In genomic region chr7:2471022-2471329, GRCh38 we compare ENCODE assay signal across 15 cellular contexts. TPM values are rescaled to one million over a fixed set of nuclear protein-coding genes. Genes with fewer than 3 reads are reported as not detected.
DNase-seq lines count a peak whose midpoint lies in the region; ATAC-seq and TF ChIP-seq lines count a peak whose summit lies in the region.
"Had no signal": no experiment of that assay in that cellular context is flagged by ENCODE, and none has a peak within 500 bp of the region (broad histone marks: within the 10 kb centered on the region; RNA-seq: fewer than 3 reads in every experiment).

No MANE protein-coding gene starts in this region.

- DNase-seq in GM23248 (peak; percentile 64), brain microvascular endothelial cell (peak; percentile 49), mesenchymal stem cell (no peak), hypothalamus (lab: John Stamatoyannopoulos, UW) (no peak), anterior cingulate cortex (lab: John Stamatoyannopoulos, UW) (no peak)
- DNase-seq in stimulated activated effector memory CD8-positive, alpha-beta T cell treated with anti-CD3 and anti-CD28 coated beads, Interleukin-12 subunit alpha, Interleukin-12 subunit beta, amount 100 ng/mL, for 72 hours (ENCODE audit: low spot score in 2 of 2) = no peak
- DNase-seq: activated CD4-positive, alpha-beta T cell treated with anti-CD3 and anti-CD28 coated beads, Interleukin-2, amount 50 U/mL, for 1 hour; erythroblast; NCI-H1930; spleen had no signal

- H3F3A ChIP-seq in GM23248 (ENCODE audit: insufficient read depth) = no peaks in the 10 kb centered on the region
- no peaks in the 10 kb centered on the region for H3F3A ChIP-seq in Loucy (ENCODE audit: low read depth)

- H2AFZ ChIP-seq in GM23248 = no peak overlapping the region
- H2AFZ ChIP-seq in Loucy (ENCODE audit: low read length) = no peak overlapping the region
- H2AFZ ChIP-seq in mesenchymal stem cell (ENCODE audit: low read depth, low read length) = no peak overlapping the region

- H3K27me3 ChIP-seq in GM23248 (replicated peaks; ENCODE audit: insufficient read depth) (no peaks in the 10 kb centered on the region), Loucy (ENCODE audit: insufficient read depth, low read length, poor library complexity, severe bottlenecking) (no peaks in the 10 kb centered on the region), brain microvascular endothelial cell (replicated peaks) (no peaks in the 10 kb centered on the region), mesenchymal stem cell (ENCODE audit: control insufficient read depth in 1 of 2, insufficient read depth in 1 of 2, low read length in 2 of 2) (peaks cover 0 to 17% of the 10 kb centered on the region in 2 experiments)

- peak overlapping the region; percentile 54 for H4K8ac ChIP-seq in mesenchymal stem cell (ENCODE audit: low read length)

- H3K9me3 Mint-ChIP-seq in stimulated activated effector memory CD8-positive, alpha-beta T cell treated with anti-CD3 and anti-CD28 coated beads, Interleukin-12 subunit alpha, Interleukin-12 subunit beta, amount 100 ng/mL, for 72 hours = no peaks in the 10 kb centered on the region

- H3K79me1 ChIP-seq in mesenchymal stem cell (replicated peaks; ENCODE audit: low read length, poor library complexity, severe bottlenecking) = no peaks in the 10 kb centered on the region

- peak overlapping the region; percentile 54 for H2BK5ac ChIP-seq in mesenchymal stem cell (ENCODE audit: low read depth, low read length, poor library complexity, severe bottlenecking)

- H3K4me1 ChIP-seq in GM23248 (ENCODE audit: insufficient read depth) (no peaks in the 10 kb centered on the region), Loucy (ENCODE audit: insufficient read depth, low read length, poor library complexity, severe bottlenecking) (peaks cover 6% of the 10 kb centered on the region), mesenchymal stem cell (ENCODE audit: control insufficient read depth, insufficient read depth, low read depth, low read length) (peaks cover 16% of the 10 kb centered on the region)

- H4K91ac ChIP-seq in mesenchymal stem cell (ENCODE audit: low read length) = peak overlapping the region; percentile 19

- H3K79me2 ChIP-seq in GM23248 (ENCODE audit: insufficient read depth) = no peaks in the 10 kb centered on the region
- H3K79me2 ChIP-seq in Loucy (ENCODE audit: insufficient read depth, low read length) = no peaks in the 10 kb centered on the region

- peaks cover 8% of the 10 kb centered on the region for H3K4me1 Mint-ChIP-seq in stimulated activated effector memory CD8-positive, alpha-beta T cell treated with anti-CD3 and anti-CD28 coated beads, Interleukin-12 subunit alpha, Interleukin-12 subunit beta, amount 100 ng/mL, for 72 hours

- no peak overlapping the region for H3K27ac Mint-ChIP-seq in stimulated activated effector memory CD8-positive, alpha-beta T cell treated with anti-CD3 and anti-CD28 coated beads, Interleukin-12 subunit alpha, Interleukin-12 subunit beta, amount 100 ng/mL, for 72 hours

- no peak overlapping the region for H3K14ac ChIP-seq in mesenchymal stem cell (ENCODE audit: low read length in 2 of 2)

- ATAC-seq in stimulated activated effector memory CD8-positive, alpha-beta T cell treated with anti-CD3 and anti-CD28 coated beads, Interleukin-12 subunit alpha, Interleukin-12 subunit beta, amount 100 ng/mL, for 72 hours = no peak

- H3K36me3 ChIP-seq in GM23248 (ENCODE audit: low read depth) = no peaks in the 10 kb centered on the region
- H3K36me3 ChIP-seq in Loucy (ENCODE audit: insufficient read depth, low read length) = no peaks in the 10 kb centered on the region
- no peaks in the 10 kb centered on the region for H3K36me3 ChIP-seq in brain microvascular endothelial cell (replicated peaks)
- H3K36me3 ChIP-seq in mesenchymal stem cell (ENCODE audit: control insufficient read depth in 1 of 2, insufficient read depth in 2 of 2, low read depth in 1 of 2, low read length in 2 of 2) = no peaks in the 10 kb centered on the region
- H3K36me3 ChIP-seq: neutrophil, spleen had no signal

- H4K20me1 ChIP-seq in GM23248 (ENCODE audit: insufficient read depth) = no peaks in the 10 kb centered on the region
- no peaks in the 10 kb centered on the region for H4K20me1 ChIP-seq in Loucy (ENCODE audit: insufficient read depth, low read length, poor library complexity, severe bottlenecking)

- H2BK12ac ChIP-seq in mesenchymal stem cell (ENCODE audit: low read length in 2 of 2) = no peak overlapping the region

- H3K4ac ChIP-seq in mesenchymal stem cell (ENCODE audit: low read depth in 1 of 2, low read length in 2 of 2) = no peak overlapping the region

- peaks cover 6% of the 10 kb centered on the region for H3K36me3 Mint-ChIP-seq in stimulated activated effector memory CD8-positive, alpha-beta T cell treated with anti-CD3 and anti-CD28 coated beads, Interleukin-12 subunit alpha, Interleukin-12 subunit beta, amount 100 ng/mL, for 72 hours
- H3K36me3 Mint-ChIP-seq: brain had no signal

- no peak overlapping the region for H3K4me3 ChIP-seq in GM23248
- no peak overlapping the region for H3K4me3 ChIP-seq in Loucy (ENCODE audit: low read length, poor library complexity, severe bottlenecking)
- H3K4me3 ChIP-seq in brain microvascular endothelial cell (ENCODE audit: low read depth, low read length) = no peak overlapping the region
- H3K4me3 ChIP-seq in mesenchymal stem cell (ENCODE audit: insufficient read depth in 1 of 2, low read depth in 1 of 2, low read length in 2 of 2) = no peak overlapping the region
- H3K4me3 ChIP-seq: spleen had no signal

- H3K4me2 ChIP-seq in GM23248 (ENCODE audit: unreplicated experiment) (no peak overlapping the region), Loucy (ENCODE audit: low read depth, low read length, poor library complexity, severe bottlenecking) (no peak overlapping the region), mesenchymal stem cell (ENCODE audit: low read length, poor library complexity, severe bottlenecking) (no peak overlapping the region)

- H3K9me2 ChIP-seq in GM23248 (ENCODE audit: insufficient read depth) = no peaks in the 10 kb centered on the region
- H3K9me2 ChIP-seq in Loucy (replicated peaks; ENCODE audit: low read depth, low read length) = no peaks in the 10 kb centered on the region

- H3K18ac ChIP-seq in mesenchymal stem cell (ENCODE audit: low read depth in 1 of 2, low read length in 2 of 2) = peak overlapping the region; percentile 16 to 18

- H3K9me3 ChIP-seq in GM23248 (ENCODE audit: low read depth) (no peaks in the 10 kb centered on the region), Loucy (ENCODE audit: insufficient read depth, low read depth, low read length) (no peaks in the 10 kb centered on the region), mesenchymal stem cell (ENCODE audit: control insufficient read depth, low read length) (no peaks in the 10 kb centered on the region)
- H3K9me3 ChIP-seq: neutrophil, spleen had no signal

- in situ Hi-C loops in GM23248 (cut with MboI) = loop anchor here (25.0 kb wide), 1 partner anchor 216 kb away; the partner anchor contains the start of gene AMZ1
- in situ Hi-C loops in brain microvascular endothelial cell (cut with HindIII; ENCODE audit: low pct_ligation_motif_present, low sequenced_read_pairs) = no loop called here

- H3K23ac ChIP-seq in mesenchymal stem cell (ENCODE audit: low read length in 2 of 2) = no peak overlapping the region

- WGBS in GM23248 (ENCODE audit: low coverage in 1 of 2, low lambda C conversion rate in 2 of 2, missing lambda C conversion rate in 2 of 2), 2 experiments = 27 to 35% methylated on average over 5 of the region's 5 CpGs
- 57% methylated on average over 3 of the region's 5 CpGs for WGBS in mesenchymal stem cell

- peak overlapping the region; percentile 26 for H2AK5ac ChIP-seq in mesenchymal stem cell (ENCODE audit: low read length, severe bottlenecking)

- TF ChIP-seq CTCF in Loucy (conservative IDR thresholded peaks at IDR 0.05; ENCODE audit: low read length) (no peak), brain microvascular endothelial cell (IDR thresholded peaks at IDR 0.05; ENCODE audit: low read depth, low read length, missing control alignments) (no peak)

- H2BK120ac ChIP-seq in mesenchymal stem cell (ENCODE audit: low read depth, low read length) = no peak overlapping the region

- no peak overlapping the region for H3K4me3 Mint-ChIP-seq in stimulated activated effector memory CD8-positive, alpha-beta T cell treated with anti-CD3 and anti-CD28 coated beads, Interleukin-12 subunit alpha, Interleukin-12 subunit beta, amount 100 ng/mL, for 72 hours
- H3K4me3 Mint-ChIP-seq: brain had no signal

- H2BK15ac ChIP-seq in mesenchymal stem cell (ENCODE audit: low read depth, poor library complexity, severe bottlenecking) = no peak overlapping the region

- H3K27ac ChIP-seq in GM23248 (no peak overlapping the region), brain microvascular endothelial cell (no peak overlapping the region), mesenchymal stem cell (ENCODE audit: low read length, poor library complexity, severe bottlenecking) (peak overlapping the region; percentile 49)
- H3K27ac ChIP-seq: neutrophil, spleen had no signal

- no peak overlapping the region for H3K9ac ChIP-seq in GM23248
- H3K9ac ChIP-seq in Loucy (ENCODE audit: low read depth, low read length, poor library complexity, severe bottlenecking) = peak overlapping the region; percentile 45
- no peak overlapping the region for H3K9ac ChIP-seq in mesenchymal stem cell (ENCODE audit: low read length)

RNA-seq across cellular contexts. Expression of gene GRIFIN, which starts 5.2 kb away (rescaled TPM):
- total RNA-seq in GM23248 (2014; rRNA removed; shearing (Covaris generic)) = not detected in 2 replicates
- polyA plus RNA-seq in GM23248 (2016; fragmentation: Nextera tagmentation; extraction: Ambion mirVana) = not detected in 2 replicates
- polyA plus RNA-seq in mesenchymal stem cell (2013, experiment 1 of 2) = not detected
- not detected for polyA plus RNA-seq in mesenchymal stem cell (2013, experiment 2 of 2)
- total RNA-seq: lung microvascular endothelial cell, spleen, temporal lobe had no signal
- polyA plus RNA-seq: spleen had no signal

RNA-seq across cellular contexts. Expression of gene LFNG, which starts 48.6 kb away (rescaled TPM):
- 2.0 and 3.6 TPM in 2 replicates for total RNA-seq in GM23248 (2014; rRNA removed; shearing (Covaris generic))
- polyA plus RNA-seq in GM23248 (2016; fragmentation: Nextera tagmentation; extraction: Ambion mirVana) = 0.18 and 0.19 TPM in 2 replicates
- 0.22 TPM for polyA plus RNA-seq in mesenchymal stem cell (2013, experiment 1 of 2)
- 0.21 TPM for polyA plus RNA-seq in mesenchymal stem cell (2013, experiment 2 of 2)

Comparison
In these comparisons a context has a peak if more than half of its experiments do, and no peak if none do; other contexts are left out.
1. DNase-seq: peak in GM23248 (single experiment) and brain microvascular endothelial cell (single experiment); none in mesenchymal stem cell (single experiment), hypothalamus (0 of 51), stimulated activated effector memory CD8-positive, alpha-beta T cell treated with anti-CD3 and anti-CD28 coated beads, Interleukin-12 subunit alpha, Interleukin-12 subunit beta, amount 100 ng/mL, for 72 hours (0 of 2) and anterior cingulate cortex (0 of 58).